ENCODE assay signal across 10 cellular contexts in the genomic region with DNA sequence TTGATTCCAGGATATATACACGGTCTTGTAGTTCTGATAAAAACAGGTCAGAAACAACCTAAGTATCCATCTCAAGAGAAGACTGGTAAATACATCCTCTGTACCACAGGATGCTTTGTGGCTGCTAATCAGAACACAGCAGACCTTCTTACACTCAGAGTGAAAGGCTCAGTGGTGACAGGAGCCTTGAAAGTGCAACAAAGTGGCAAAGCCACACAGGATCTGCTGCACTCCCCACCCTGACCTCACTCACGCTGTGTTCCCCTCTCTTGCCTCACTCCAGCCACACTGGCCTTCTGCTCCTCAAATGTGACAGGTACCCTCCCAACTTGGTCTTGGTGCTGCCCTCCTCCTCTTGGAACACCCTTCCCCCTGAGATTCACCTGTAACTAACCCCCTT.
DNase-seq lines count a peak whose midpoint lies in the region; ATAC-seq and TF ChIP-seq lines count a peak whose summit lies in the region.
"Had no signal": no experiment of that assay in that cellular context is flagged by ENCODE, and none has a peak within 500 bp of the region (broad histone marks: within the 10 kb centered on the region; RNA-seq: fewer than 3 reads in every experiment).

No MANE protein-coding gene starts in this region.

- no peak overlapping the region for H2BK5ac ChIP-seq in mesenchymal stem cell (ENCODE audit: low read depth, low read length, poor library complexity, severe bottlenecking)

- peaks cover 0 to 6% (median 0%) of the 10 kb centered on the region in 11 donors for H3K9me3 Mint-ChIP-seq in naive thymus-derived CD4-positive, alpha-beta T cell
- H3K9me3 Mint-ChIP-seq: brain had no signal

- 0 out of 2 replicates have a peak, but pooled peaks cover 6% of the 10 kb centered on the region for H3F3A ChIP-seq in Loucy (ENCODE audit: low read depth)

- peak; percentile 9 for DNase-seq in GM13976 (ENCODE audit: low spot score)
- DNase-seq in naive thymus-derived CD4-positive, alpha-beta T cell: peak in 7 of 9 donors; percentile 16 to 63 (median 50)
- DNase-seq in NCI-H1694 treated with DMSO at 0.1 percent for 48 hours (lab: John Stamatoyannopoulos, UW): no peak
- no peak for DNase-seq in mesenchymal stem cell
- no peak for DNase-seq in mucosa of gallbladder (ENCODE audit: low spot score)
- DNase-seq in amygdala (lab: John Stamatoyannopoulos, UW): no peak
- DNase-seq: NCI-H1105 had no signal

- no peak overlapping the region for H3K27ac ChIP-seq in naive thymus-derived CD4-positive, alpha-beta T cell (ENCODE audit: low read depth, low read length)
- no peak overlapping the region for H3K27ac ChIP-seq in mesenchymal stem cell (ENCODE audit: low read length, poor library complexity, severe bottlenecking)

- POLR2A ChIA-PET in naive thymus-derived CD4-positive, alpha-beta T cell (lab: Charles Lee): no interaction called here

- no peaks in the 10 kb centered on the region for H3K9me3 ChIP-seq in Loucy (ENCODE audit: insufficient read depth, low read depth, low read length)
- H3K9me3 ChIP-seq in naive thymus-derived CD4-positive, alpha-beta T cell (ENCODE audit: control insufficient read depth in 2 of 3, low read length in 3 of 3): no peaks in the 10 kb centered on the region
- no peaks in the 10 kb centered on the region for H3K9me3 ChIP-seq in mesenchymal stem cell (ENCODE audit: control insufficient read depth, low read length)

- H3K4me3 ChIP-seq in Loucy (ENCODE audit: low read length, poor library complexity, severe bottlenecking): peak overlapping the region; percentile 39
- H3K4me3 ChIP-seq in naive thymus-derived CD4-positive, alpha-beta T cell (ENCODE audit: low read length): no peak overlapping the region
- no peak overlapping the region for H3K4me3 ChIP-seq in mesenchymal stem cell (ENCODE audit: insufficient read depth in 1 of 2, low read depth in 1 of 2, low read length in 2 of 2)

- H2AFZ ChIP-seq in Loucy (ENCODE audit: low read length): no peak overlapping the region
- H2AFZ ChIP-seq in mesenchymal stem cell (ENCODE audit: low read depth, low read length): no peak overlapping the region

- CTCF ChIA-PET in naive thymus-derived CD4-positive, alpha-beta T cell (lab: Charles Lee): interaction anchor here (1.3 kb wide), 1 partner anchor 79 kb away, joined by 4 read pairs; no protein-coding TSS in a partner anchor

- peak; percentile 99 for ATAC-seq in GM21529 (IDR thresholded peaks at IDR 0.05; ENCODE audit: unreplicated experiment)
- peak; percentile 91 for ATAC-seq in naive thymus-derived CD4-positive, alpha-beta T cell

- no peak overlapping the region for H3K18ac ChIP-seq in mesenchymal stem cell (ENCODE audit: low read depth in 1 of 2, low read length in 2 of 2)

- H3K36me3 ChIP-seq in Loucy (ENCODE audit: insufficient read depth, low read length) (no peaks in the 10 kb centered on the region), mesenchymal stem cell (ENCODE audit: control insufficient read depth in 1 of 2, insufficient read depth in 2 of 2, low read depth in 1 of 2, low read length in 2 of 2) (no peaks in the 10 kb centered on the region)
- no peaks in the 10 kb centered on the region for H3K36me3 ChIP-seq in naive thymus-derived CD4-positive, alpha-beta T cell (ENCODE audit: control insufficient read depth in 2 of 3, insufficient read depth in 3 of 3, low read length in 3 of 3)

- no peak overlapping the region for H2BK120ac ChIP-seq in mesenchymal stem cell (ENCODE audit: low read depth, low read length)

- peaks cover 0 to 70% (median 0%) of the 10 kb centered on the region in 5 donors for H3K27me3 Mint-ChIP-seq in naive thymus-derived CD4-positive, alpha-beta T cell

- no peak overlapping the region for H3K4ac ChIP-seq in mesenchymal stem cell (ENCODE audit: low read depth in 1 of 2, low read length in 2 of 2)

- no peak overlapping the region for H3K14ac ChIP-seq in mesenchymal stem cell (ENCODE audit: low read length in 2 of 2)

- no peak overlapping the region for H3K23ac ChIP-seq in mesenchymal stem cell (ENCODE audit: low read length in 2 of 2)

- H3K79me1 ChIP-seq in mesenchymal stem cell (replicated peaks; ENCODE audit: low read length, poor library complexity, severe bottlenecking): no peaks in the 10 kb centered on the region

- no peak for TF ChIP-seq CTCF in GM13976 (IDR thresholded peaks at IDR 0.05; ENCODE audit: borderline replicate concordance, control extremely low read depth, extremely low read depth, insufficient read depth, missing control alignments)
- no peak for TF ChIP-seq CTCF in Loucy (conservative IDR thresholded peaks at IDR 0.05; ENCODE audit: low read length)

- no peak overlapping the region for H2AK5ac ChIP-seq in mesenchymal stem cell (ENCODE audit: low read length, severe bottlenecking)

- H4K8ac ChIP-seq in mesenchymal stem cell (ENCODE audit: low read length): no peak overlapping the region

- no peaks in the 10 kb centered on the region for H3K9me2 ChIP-seq in Loucy (replicated peaks; ENCODE audit: low read depth, low read length)

- peak overlapping the region; percentile 78 to 91 (median 87) for H3K27ac Mint-ChIP-seq in naive thymus-derived CD4-positive, alpha-beta T cell

- no peak overlapping the region for H2BK15ac ChIP-seq in mesenchymal stem cell (ENCODE audit: low read depth, poor library complexity, severe bottlenecking)

- no peaks in the 10 kb centered on the region for H3K27me3 ChIP-seq in Loucy (ENCODE audit: insufficient read depth, low read length, poor library complexity, severe bottlenecking)
- H3K27me3 ChIP-seq in naive thymus-derived CD4-positive, alpha-beta T cell (ENCODE audit: control insufficient read depth in 2 of 2, insufficient read depth in 2 of 2, low read length in 2 of 2): no peaks in the 10 kb centered on the region
- peaks cover 0 to 5% of the 10 kb centered on the region in 2 experiments for H3K27me3 ChIP-seq in mesenchymal stem cell (ENCODE audit: control insufficient read depth in 1 of 2, insufficient read depth in 1 of 2, low read length in 2 of 2)

- H3K4me1 ChIP-seq in Loucy (ENCODE audit: insufficient read depth, low read length, poor library complexity, severe bottlenecking): peaks cover 43% of the 10 kb centered on the region
- peaks cover 10 to 17% of the 10 kb centered on the region in 2 donors for H3K4me1 ChIP-seq in naive thymus-derived CD4-positive, alpha-beta T cell (ENCODE audit: control insufficient read depth in 2 of 2, insufficient read depth in 2 of 2, low read length in 2 of 2)
- H3K4me1 ChIP-seq in mesenchymal stem cell (ENCODE audit: control insufficient read depth, insufficient read depth, low read depth, low read length): no peaks in the 10 kb centered on the region

- H4K91ac ChIP-seq in mesenchymal stem cell (ENCODE audit: low read length): no peak overlapping the region

- no peaks in the 10 kb centered on the region for H3K79me2 ChIP-seq in Loucy (ENCODE audit: insufficient read depth, low read length)

- WGBS in mesenchymal stem cell: 76% methylated on average over 2 of the region's 2 CpGs

- H2BK12ac ChIP-seq in mesenchymal stem cell (ENCODE audit: low read length in 2 of 2): no peak overlapping the region

- intact Hi-C loops in naive thymus-derived CD4-positive, alpha-beta T cell (cut with micrococcal nuclease): loop anchor here (2.0 to 5.0 kb wide), 4 partner anchors 34 to 68 kb away; no protein-coding TSS in a partner anchor

- H3K4me2 ChIP-seq in Loucy (ENCODE audit: low read depth, low read length, poor library complexity, severe bottlenecking) (peak overlapping the region; percentile 60), mesenchymal stem cell (ENCODE audit: low read length, poor library complexity, severe bottlenecking) (no peak overlapping the region)

- peaks cover 16 to 38% (median 24%) of the 10 kb centered on the region in 7 donors for H3K4me1 Mint-ChIP-seq in naive thymus-derived CD4-positive, alpha-beta T cell

- H3K36me3 Mint-ChIP-seq in naive thymus-derived CD4-positive, alpha-beta T cell: peaks cover 0 to 2% (median 0%) of the 10 kb centered on the region in 5 donors
- H3K36me3 Mint-ChIP-seq: brain had no signal

- no peaks in the 10 kb centered on the region for H4K20me1 ChIP-seq in Loucy (ENCODE audit: insufficient read depth, low read length, poor library complexity, severe bottlenecking)

- H3K4me3 Mint-ChIP-seq in naive thymus-derived CD4-positive, alpha-beta T cell: peak overlapping the region; percentile 5 to 80 (median 63)
- H3K4me3 Mint-ChIP-seq: brain had no signal

- H3K9ac ChIP-seq in Loucy (ENCODE audit: low read depth, low read length, poor library complexity, severe bottlenecking) (no peak overlapping the region), mesenchymal stem cell (ENCODE audit: low read length) (no peak overlapping the region)

- in situ Hi-C loops in GM13976 (cut with MboI; ENCODE audit: low sequenced_read_pairs, unreplicated experiment): no loop called here

Comparison
In these comparisons a context has a peak if more than half of its experiments do, and no peak if none do; other contexts are left out.
1. DNase-seq: peak in GM13976 (single experiment) and naive thymus-derived CD4-positive, alpha-beta T cell (7 of 9); none in NCI-H1694 treated with DMSO at 0.1 percent for 48 hours (single experiment), mesenchymal stem cell (single experiment), mucosa of gallbladder (single experiment) and amygdala (0 of 56).